ENCODE assay signal across 35 cellular contexts in the genomic region with DNA sequence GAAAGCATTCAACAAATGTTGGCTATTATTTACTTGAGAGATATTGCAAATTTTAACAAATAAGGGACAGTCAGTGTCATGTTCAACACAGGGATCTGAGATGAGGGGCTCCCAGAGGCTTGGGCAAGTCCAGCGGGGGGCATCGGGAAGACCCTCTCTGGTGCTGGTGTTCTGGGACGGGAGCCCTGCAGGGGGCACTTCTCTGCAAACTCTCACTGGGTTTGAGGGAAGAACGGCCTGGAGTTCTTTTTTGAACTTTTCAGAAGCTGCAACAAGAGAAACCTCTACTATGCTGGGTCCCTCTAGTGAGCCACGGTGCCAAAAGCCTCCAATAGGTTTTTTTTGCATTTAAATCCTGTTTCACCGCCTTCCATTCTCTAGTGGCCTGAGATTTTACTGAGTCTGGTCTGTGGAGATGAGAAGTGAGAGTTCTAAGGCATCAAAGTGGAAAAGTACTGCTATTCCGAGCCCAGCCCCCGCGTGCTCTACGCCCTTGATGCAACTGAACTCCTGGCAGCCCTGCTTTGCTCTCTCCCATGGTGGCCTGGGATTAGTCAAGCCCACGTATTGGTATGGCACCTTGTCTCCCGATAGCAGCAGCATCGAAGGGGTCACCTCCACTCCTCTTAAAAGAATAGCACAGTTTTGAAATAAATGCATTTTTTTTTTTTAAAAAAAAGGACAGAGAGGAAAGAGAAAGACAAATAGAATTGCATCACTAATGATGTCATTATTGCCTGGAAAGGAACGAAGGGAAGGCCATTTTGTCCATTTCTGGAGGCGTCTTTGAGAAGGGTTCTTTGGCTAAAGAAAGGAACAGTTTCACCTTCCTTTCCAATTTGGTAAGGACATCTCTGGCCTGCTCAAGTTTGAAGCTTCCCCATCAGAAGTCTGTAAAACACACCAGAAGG. TPM values are rescaled to one million over a fixed set of nuclear protein-coding genes. Genes with fewer than 3 reads are reported as not detected.
DNase-seq lines count a peak whose midpoint lies in the region; ATAC-seq and TF ChIP-seq lines count a peak whose summit lies in the region.
"Had no signal": no experiment of that assay in that cellular context is flagged by ENCODE, and none has a peak within 500 bp of the region (broad histone marks: within the 10 kb centered on the region; RNA-seq: fewer than 3 reads in every experiment).

No MANE protein-coding gene starts in this region.

- no peak for ATAC-seq in CD4-positive, alpha-beta T cell (ENCODE audit: poor library complexity)
- ATAC-seq in HG03175 (IDR thresholded peaks at IDR 0.05; ENCODE audit: unreplicated experiment): no peak
- ATAC-seq: left colon, Right ventricle myocardium inferior had no signal

- no peaks in the 10 kb centered on the region for H3K79me2 ChIP-seq in OCI-LY7 (ENCODE audit: insufficient read depth, low read depth, low read length)
- H3K79me2 ChIP-seq: parathyroid adenoma had no signal

- no peak overlapping the region for H3K4me3 Mint-ChIP-seq in CD4-positive, alpha-beta T cell
- no peak overlapping the region for H3K4me3 Mint-ChIP-seq in chondrocyte (ENCODE audit: unreplicated experiment)
- no peak overlapping the region for H3K4me3 Mint-ChIP-seq in nephron progenitor cell
- H3K4me3 Mint-ChIP-seq: activated CD4-positive, alpha-beta memory T cell treated with anti-CD3 and anti-CD28 coated beads for 36 hours; activated naive CD8-positive, alpha-beta T cell; HFFc6; neural crest cell; T-helper 2 cell treated with Interferon-gamma antibody and Interleukin-4, amounts not matched to agents 5 μg/mL and 100 μg/mL, for 36 hours had no signal

- H3K36me3 ChIP-seq in H7 (replicated peaks; ENCODE audit: control insufficient read depth, insufficient read depth, low read length): no peaks in the 10 kb centered on the region
- no peaks in the 10 kb centered on the region for H3K36me3 ChIP-seq in OCI-LY7 (ENCODE audit: insufficient read depth, low read length)
- H3K36me3 ChIP-seq: BE2C, MG63, thyroid gland had no signal

- POLR2A ChIA-PET in CD4-positive, alpha-beta T cell (lab: Charles Lee): no interaction called here
- POLR2A ChIA-PET in OCI-LY7 (lab: Charles Lee): no interaction called here

- H3K9me3 Mint-ChIP-seq in CD4-positive, alpha-beta T cell: no peaks in the 10 kb centered on the region
- H3K9me3 Mint-ChIP-seq in chondrocyte (ENCODE audit: low read depth): no peaks in the 10 kb centered on the region
- H3K9me3 Mint-ChIP-seq in nephron progenitor cell: no peaks in the 10 kb centered on the region
- H3K9me3 Mint-ChIP-seq: activated CD4-positive, alpha-beta memory T cell treated with anti-CD3 and anti-CD28 coated beads for 36 hours; HFFc6; neural crest cell; T-helper 2 cell treated with Interferon-gamma antibody and Interleukin-4, amounts not matched to agents 5 μg/mL and 100 μg/mL, for 36 hours had no signal

- peaks cover 56% of the 10 kb centered on the region for H3K4me1 Mint-ChIP-seq in CD4-positive, alpha-beta T cell (ENCODE audit: low read depth)
- H3K4me1 Mint-ChIP-seq in chondrocyte (ENCODE audit: low read depth) (no peaks in the 10 kb centered on the region), nephron progenitor cell (peaks cover 40% of the 10 kb centered on the region)

- H3K27ac ChIP-seq in CD4-positive, alpha-beta T cell (ENCODE audit: low read depth, low read length): no peak overlapping the region
- no peak overlapping the region for H3K27ac ChIP-seq in OCI-LY7 (ENCODE audit: low read depth, low read length, poor library complexity, severe bottlenecking)
- H3K27ac ChIP-seq: KMS-11, parathyroid adenoma, stomach, thyroid gland had no signal

- no peaks in the 10 kb centered on the region for H3K9me3 ChIP-seq in CD4-positive, alpha-beta T cell (ENCODE audit: control insufficient read depth, low read length)
- no peaks in the 10 kb centered on the region for H3K9me3 ChIP-seq in OCI-LY7 (ENCODE audit: low read length)
- H3K9me3 ChIP-seq: BE2C, Caco-2, MG63, stomach, thyroid gland had no signal

- no TSS peak for BruUV-seq in OCI-LY7 (replicated peaks; lab: Mats Ljungman, UMichigan)

- H2AFZ ChIP-seq in OCI-LY7 (ENCODE audit: low read length): no peak overlapping the region
- H2AFZ ChIP-seq: parathyroid adenoma had no signal

- no peak overlapping the region for H3K4me3 ChIP-seq in H7 (ENCODE audit: insufficient read depth, low read depth, low read length)
- no peak overlapping the region for H3K4me3 ChIP-seq in OCI-LY7 (ENCODE audit: low read depth, low read length, poor library complexity, severe bottlenecking)
- H3K4me3 ChIP-seq: MG63, smooth muscle cell, stomach, thyroid gland had no signal

- no peaks in the 10 kb centered on the region for H4K20me1 ChIP-seq in OCI-LY7 (ENCODE audit: insufficient read depth, low read length)

- intact Hi-C loops in CD4-positive, alpha-beta T cell (cut with DNase I, micrococcal nuclease): no loop called here
- intact Hi-C loops in OCI-LY7 (cut with micrococcal nuclease; ENCODE audit: unreplicated experiment): no loop called here

- peak overlapping the region; percentile 69 for H3K27ac Mint-ChIP-seq in CD4-positive, alpha-beta T cell
- H3K27ac Mint-ChIP-seq in chondrocyte (ENCODE audit: unreplicated experiment): peak overlapping the region; percentile 12
- H3K27ac Mint-ChIP-seq in nephron progenitor cell: peak overlapping the region; percentile 5
- H3K27ac Mint-ChIP-seq: activated CD4-positive, alpha-beta memory T cell treated with anti-CD3 and anti-CD28 coated beads for 36 hours; activated naive CD8-positive, alpha-beta T cell; HFFc6; T-helper 2 cell treated with Interferon-gamma antibody and Interleukin-4, amounts not matched to agents 5 μg/mL and 100 μg/mL, for 36 hours had no signal

- H3K36me3 Mint-ChIP-seq in CD4-positive, alpha-beta T cell (ENCODE audit: low read depth): peaks cover 45% of the 10 kb centered on the region
- H3K36me3 Mint-ChIP-seq in chondrocyte (ENCODE audit: low read depth): peaks cover 27% of the 10 kb centered on the region
- H3K36me3 Mint-ChIP-seq in nephron progenitor cell (ENCODE audit: low read depth): peaks cover 72% of the 10 kb centered on the region

- H3K4me2 ChIP-seq in OCI-LY7 (ENCODE audit: low read length): no peak overlapping the region
- H3K4me2 ChIP-seq: KMS-11, smooth muscle cell had no signal

- no peaks in the 10 kb centered on the region for H3K9me2 ChIP-seq in OCI-LY7 (ENCODE audit: insufficient read depth, low read length)

- H3K27me3 Mint-ChIP-seq in CD4-positive, alpha-beta T cell: no peaks in the 10 kb centered on the region
- H3K27me3 Mint-ChIP-seq in chondrocyte (ENCODE audit: low read depth) (no peaks in the 10 kb centered on the region), nephron progenitor cell (ENCODE audit: low read depth, poor library complexity) (no peaks in the 10 kb centered on the region)
- H3K27me3 Mint-ChIP-seq: activated CD4-positive, alpha-beta memory T cell treated with anti-CD3 and anti-CD28 coated beads for 36 hours; activated naive CD8-positive, alpha-beta T cell had no signal

- no peaks in the 10 kb centered on the region for H3K27me3 ChIP-seq in CD4-positive, alpha-beta T cell (ENCODE audit: control insufficient read depth, insufficient read depth, low read length)
- no peaks in the 10 kb centered on the region for H3K27me3 ChIP-seq in H7 (ENCODE audit: control insufficient read depth, insufficient read depth, low read length)
- H3K27me3 ChIP-seq: BE2C, MG63, stomach, thyroid gland had no signal

- no peaks in the 10 kb centered on the region for H3K4me1 ChIP-seq in OCI-LY7 (ENCODE audit: insufficient read depth, low read length, poor library complexity, severe bottlenecking)
- H3K4me1 ChIP-seq: BE2C, parathyroid adenoma, thyroid gland had no signal

- CTCF ChIA-PET in CD4-positive, alpha-beta T cell (lab: Charles Lee): no interaction called here
- CTCF ChIA-PET in OCI-LY7 (lab: Charles Lee; ENCODE audit: unreplicated experiment): no interaction called here

- no peak for DNase-seq in CD4-positive, alpha-beta T cell
- peak; percentile 66 for DNase-seq in H7
- no peak for DNase-seq in chondrocyte (ENCODE audit: low spot score)
- no peak for DNase-seq in nephron progenitor cell
- no peak for DNase-seq in ureter (ENCODE audit: low spot score)
- DNase-seq in OCI-LY7 (ENCODE audit: low spot score): no peak
- DNase-seq: ACHN; activated CD4-positive, alpha-beta memory T cell treated with anti-CD3 and anti-CD28 coated beads for 36 hours; activated CD4-positive, alpha-beta T cell treated with anti-CD3 and anti-CD28 coated beads for 1 hour; BE2C; DMS79 treated with DMSO at 0.1 percent for 48 hours; effector CD4-positive, alpha-beta T cell; GF-D8; HFFc6; hippocampal formation; left colon; mammary epithelial cell; MG63; NCI-H1105 treated with DMSO at 0.1 percent for 48 hours; NCI-H2029 treated with DMSO at 0.1 percent for 48 hours; NCI-H226; NCI-H526 treated with DMSO at 0.1 percent for 48 hours; stimulated activated CD4-positive, alpha-beta T cell treated with anti-CD3 and anti-CD28 coated beads, Interleukin-1b, Interleukin-23, amount 100 ng/mL, for 48 hours; stomach; thyroid gland had no signal

- no peak for TF ChIP-seq CTCF in CD4-positive, alpha-beta T cell (IDR thresholded peaks at IDR 0.05)
- no peak for TF ChIP-seq CTCF in chondrocyte (IDR thresholded peaks at IDR 0.05)
- no peak for TF ChIP-seq CTCF in nephron progenitor cell (IDR thresholded peaks at IDR 0.05)
- no peak for TF ChIP-seq CTCF in OCI-LY7 (conservative IDR thresholded peaks at IDR 0.05; ENCODE audit: low read length)

RNA-seq across cellular contexts. Expression of a gene that starts 43.5 kb away (rescaled TPM):
- not detected for total RNA-seq in CD4-positive, alpha-beta T cell
- total RNA-seq in H7 (2014; rRNA removed; shearing (Covaris generic)): not detected in 2 replicates
- not detected in 3 replicates for total RNA-seq in chondrocyte
- not detected for total RNA-seq in ureter
- total RNA-seq in OCI-LY7 (2014; rRNA removed; shearing (Covaris generic)): not detected in 2 replicates
- total RNA-seq in OCI-LY7 (2022): not detected in 2 replicates
- total RNA-seq: activated CD4-positive, alpha-beta memory T cell treated with anti-CD3 and anti-CD28 coated beads for 36 hours; Caco-2; HFFc6; HT-29; left colon; mammary epithelial cell; Right ventricle myocardium inferior; smooth muscle cell; stomach; thyroid gland had no signal

Comparison
In these comparisons a context has a peak if more than half of its experiments do, and no peak if none do; other contexts are left out.
1. H3K27ac Mint-ChIP-seq: peak in every context shown above with its lines; median percentile 69 in CD4-positive, alpha-beta T cell; 12 in chondrocyte; 5 in nephron progenitor cell.